Comparison of ENCODE assay signal across 14 cellular contexts in the genomic region with DNA sequence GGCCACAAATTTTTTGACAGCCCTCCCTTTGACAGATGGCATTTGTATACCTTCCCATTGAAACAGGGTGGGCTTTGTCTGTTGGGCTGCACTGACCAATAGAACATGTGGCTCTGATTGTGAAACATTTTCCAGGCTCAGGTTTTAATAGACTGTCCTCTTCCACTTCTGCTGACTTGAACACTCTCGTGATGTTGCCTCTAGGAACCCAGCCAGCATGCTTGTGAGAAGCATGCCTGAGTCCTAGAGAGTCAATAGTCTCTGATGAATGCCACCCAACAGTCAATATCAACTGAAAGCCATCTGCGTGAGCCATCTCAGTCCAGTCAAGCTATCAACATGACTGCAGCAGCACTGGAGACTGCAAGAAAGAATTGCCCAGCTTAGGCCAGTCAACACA.
"Had no signal": no experiment of that assay in that cellular context is flagged by ENCODE, and none has a peak within 500 bp of the region (broad histone marks: within the 10 kb centered on the region; RNA-seq: fewer than 3 reads in every experiment).

No MANE protein-coding gene starts in this region.

- H3K9me3 ChIP-seq: tibial artery, uterus had no signal

- H3K36me3 ChIP-seq: tibial artery, uterus had no signal

- H3K27ac ChIP-seq: tibial artery, uterus had no signal

- ATAC-seq: activated CD4-positive, alpha-beta T cell treated with anti-CD3 and anti-CD28 coated beads for 36 hours; activated CD8-positive, alpha-beta memory T cell treated with anti-CD3 and anti-CD28 coated beads, Interleukin-2, amount 10 ng/mL, durations not matched to agents 7 days and 5 days; activated naive CD4-positive, alpha-beta T cell treated with anti-CD3 and anti-CD28 coated beads, Interleukin-2, amount 50 U/mL, for 72 hours; activated T-cell treated with anti-CD3 and anti-CD28 coated beads, Interleukin-2, amount 50 U/mL, for 4 hours; stimulated activated effector memory CD8-positive, alpha-beta T cell treated with anti-CD3 and anti-CD28 coated beads, Interleukin-12 subunit alpha, Interleukin-12 subunit beta, amount 100 ng/mL, for 72 hours had no signal

- H3K27me3 ChIP-seq: tibial artery, uterus had no signal

- H3K4me3 ChIP-seq: tibial artery, uterus had no signal

- H3K4me1 ChIP-seq: tibial artery, uterus had no signal

- DNase-seq: activated CD4-positive, alpha-beta memory T cell treated with anti-CD3 and anti-CD28 coated beads for 36 hours; activated CD4-positive, alpha-beta T cell treated with anti-CD3 and anti-CD28 coated beads for 36 hours; activated CD8-positive, alpha-beta memory T cell treated with anti-CD3 and anti-CD28 coated beads, Interleukin-2, amount 10 ng/mL, durations not matched to agents 7 days and 5 days; activated effector memory CD4-positive, alpha-beta T cell treated with Interleukin-2 at 50 U/mL for 16 hours; activated T-cell treated with anti-CD3 and anti-CD28 coated beads, Interleukin-2, amount 50 U/mL, for 4 hours; central memory CD4-positive, alpha-beta T cell; cortex of kidney; effector CD8-positive, alpha-beta T cell; stimulated activated CD4-positive, alpha-beta T cell treated with anti-CD3 and anti-CD28 coated beads, Interleukin-12 subunit alpha, Interleukin-12 subunit beta, amount 100 ng/mL, for 4 hours; T-helper 2 cell; tibial artery; uterus had no signal
